2 cellular contexts compared by ENCODE assay signal in the genomic region with DNA sequence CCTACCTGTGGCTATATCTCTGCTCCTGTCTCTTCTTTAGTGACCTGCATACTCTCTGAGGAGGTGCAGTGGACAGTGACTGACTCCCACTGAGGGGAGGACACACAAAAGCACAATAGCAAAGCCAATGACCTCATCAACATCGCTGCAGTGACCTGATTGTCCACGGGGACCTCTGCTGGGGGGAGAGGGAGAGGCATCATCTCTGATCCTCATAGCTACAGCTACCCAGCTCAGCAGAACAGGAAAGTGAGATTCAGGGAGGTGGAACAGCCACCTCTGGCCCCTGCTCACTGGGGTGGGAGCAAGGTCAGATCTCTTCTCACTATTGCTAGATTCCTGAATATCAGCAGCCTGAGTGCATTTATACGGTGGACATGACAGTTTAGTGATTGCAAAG.
TF ChIP-seq lines count a peak whose summit lies in the region.

No MANE protein-coding gene starts in this region.

TF ChIP-seq in GM23338, 12 proteins besides CTCF, POLR2A, EP300 and RAD21 (continued from another document):
- no peak for TF ChIP-seq REST (IDR thresholded peaks at IDR 0.05; ENCODE audit: unreplicated experiment)
- no peak for TF ChIP-seq POLR2AphosphoS5 (IDR thresholded peaks at IDR 0.05; ENCODE audit: low read depth)
- TF ChIP-seq JUNB (IDR thresholded peaks at IDR 0.05; ENCODE audit: unreplicated experiment), result no peak
- no peak for TF ChIP-seq ZNF462 (CRISPR knock-in tag; IDR thresholded peaks at IDR 0.05)
- no peak for TF ChIP-seq NANOG (IDR thresholded peaks at IDR 0.05; ENCODE audit: borderline replicate concordance)

TF ChIP-seq in WTC11, 78 proteins besides CTCF, POLR2A, EP300 and RAD21 (continued from another document):
- TF ChIP-seq MAX (CRISPR knock-in tag; IDR thresholded peaks at IDR 0.05) (no peak), ZNF317 (CRISPR knock-in tag; IDR thresholded peaks at IDR 0.05; ENCODE audit: borderline replicate concordance, low read depth) (no peak), ATF1 (CRISPR knock-in tag; IDR thresholded peaks at IDR 0.05) (no peak), ELF4 (CRISPR knock-in tag; IDR thresholded peaks at IDR 0.05; ENCODE audit: low read depth) (no peak), IRF2 (CRISPR knock-in tag; IDR thresholded peaks at IDR 0.05; ENCODE audit: borderline replicate concordance, low read depth) (no peak), NFATC4 (CRISPR knock-in tag; IDR thresholded peaks at IDR 0.05) (no peak), AFF4 (CRISPR knock-in tag; IDR thresholded peaks at IDR 0.05; ENCODE audit: borderline replicate concordance) (no peak), ZNF219 (CRISPR knock-in tag; IDR thresholded peaks at IDR 0.05; ENCODE audit: borderline replicate concordance) (no peak)
- TF ChIP-seq, protein P1, sequence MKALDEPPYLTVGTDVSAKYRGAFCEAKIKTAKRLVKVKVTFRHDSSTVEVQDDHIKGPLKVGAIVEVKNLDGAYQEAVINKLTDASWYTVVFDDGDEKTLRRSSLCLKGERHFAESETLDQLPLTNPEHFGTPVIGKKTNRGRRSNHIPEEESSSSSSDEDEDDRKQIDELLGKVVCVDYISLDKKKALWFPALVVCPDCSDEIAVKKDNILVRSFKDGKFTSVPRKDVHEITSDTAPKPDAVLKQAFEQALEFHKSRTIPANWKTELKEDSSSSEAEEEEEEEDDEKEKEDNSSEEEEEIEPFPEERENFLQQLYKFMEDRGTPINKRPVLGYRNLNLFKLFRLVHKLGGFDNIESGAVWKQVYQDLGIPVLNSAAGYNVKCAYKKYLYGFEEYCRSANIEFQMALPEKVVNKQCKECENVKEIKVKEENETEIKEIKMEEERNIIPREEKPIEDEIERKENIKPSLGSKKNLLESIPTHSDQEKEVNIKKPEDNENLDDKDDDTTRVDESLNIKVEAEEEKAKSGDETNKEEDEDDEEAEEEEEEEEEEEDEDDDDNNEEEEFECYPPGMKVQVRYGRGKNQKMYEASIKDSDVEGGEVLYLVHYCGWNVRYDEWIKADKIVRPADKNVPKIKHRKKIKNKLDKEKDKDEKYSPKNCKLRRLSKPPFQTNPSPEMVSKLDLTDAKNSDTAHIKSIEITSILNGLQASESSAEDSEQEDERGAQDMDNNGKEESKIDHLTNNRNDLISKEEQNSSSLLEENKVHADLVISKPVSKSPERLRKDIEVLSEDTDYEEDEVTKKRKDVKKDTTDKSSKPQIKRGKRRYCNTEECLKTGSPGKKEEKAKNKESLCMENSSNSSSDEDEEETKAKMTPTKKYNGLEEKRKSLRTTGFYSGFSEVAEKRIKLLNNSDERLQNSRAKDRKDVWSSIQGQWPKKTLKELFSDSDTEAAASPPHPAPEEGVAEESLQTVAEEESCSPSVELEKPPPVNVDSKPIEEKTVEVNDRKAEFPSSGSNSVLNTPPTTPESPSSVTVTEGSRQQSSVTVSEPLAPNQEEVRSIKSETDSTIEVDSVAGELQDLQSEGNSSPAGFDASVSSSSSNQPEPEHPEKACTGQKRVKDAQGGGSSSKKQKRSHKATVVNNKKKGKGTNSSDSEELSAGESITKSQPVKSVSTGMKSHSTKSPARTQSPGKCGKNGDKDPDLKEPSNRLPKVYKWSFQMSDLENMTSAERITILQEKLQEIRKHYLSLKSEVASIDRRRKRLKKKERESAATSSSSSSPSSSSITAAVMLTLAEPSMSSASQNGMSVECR (CRISPR knock-in tag; IDR thresholded peaks at IDR 0.05; ENCODE audit: borderline replicate concordance), result no peak
TF ChIP-seq in WTC11: peak in this region for 0.
